8 cellular contexts compared by ENCODE assay signal in the genomic region with DNA sequence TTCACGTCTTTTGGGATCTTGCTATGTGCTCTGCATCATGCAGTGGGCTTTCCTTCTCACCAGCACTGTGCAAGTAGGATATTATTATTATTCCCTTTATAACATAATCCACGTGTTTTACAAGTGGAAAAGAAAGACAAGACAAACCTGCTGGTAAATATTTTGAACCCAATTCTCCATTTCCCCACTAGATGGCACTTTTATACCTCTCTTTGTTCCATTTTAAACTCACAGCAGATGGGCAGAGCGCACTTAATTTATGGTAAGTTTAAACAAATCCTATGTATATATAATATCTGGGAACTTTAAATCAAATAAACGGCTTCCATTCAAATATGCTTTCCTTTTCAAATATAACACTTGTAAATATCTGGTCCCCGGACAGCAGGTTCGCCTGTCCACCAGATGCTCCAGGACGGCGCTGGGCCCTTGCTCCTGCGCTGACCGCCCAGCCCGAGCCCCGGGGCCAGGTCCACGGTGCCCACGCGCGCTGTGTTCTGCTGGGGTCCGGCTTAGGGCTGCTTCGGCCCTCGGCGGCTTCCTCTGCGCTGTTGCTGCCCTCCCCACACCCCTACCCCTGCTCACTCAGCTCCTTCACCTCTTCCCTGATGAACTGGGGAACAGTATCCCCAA. TPM values are rescaled to one million over a fixed set of nuclear protein-coding genes. Genes with fewer than 3 reads are reported as not detected.
A peak's percentile ranks its signal among the peaks of the same experiment; 100 is the strongest.
DNase-seq lines count a peak whose midpoint lies in the region; ATAC-seq, FAIRE-seq and TF ChIP-seq lines count a peak whose summit lies in the region.

No MANE protein-coding gene starts in this region.

- TF ChIP-seq POLR2A in HepG2 (IDR thresholded peaks at IDR 0.05; ENCODE audit: insufficient read depth in 1 of 2, low read depth in 2 of 2, low read length in 2 of 2) (no peak), GM12892 (IDR thresholded peaks at IDR 0.05; ENCODE audit: low read depth, low read length) (no peak)

- no peaks in the 10 kb centered on the region for H3K27me3 ChIP-seq in BJ (ENCODE audit: control insufficient read depth, insufficient read depth, low read length)
- peaks cover 0 to 9% of the 10 kb centered on the region in 2 experiments; a peak in 1 of 5 replicates for H3K27me3 ChIP-seq in HepG2 (ENCODE audit: control insufficient read depth in 1 of 2, insufficient read depth in 2 of 2, low read length in 2 of 2)

- H3K36me3 ChIP-seq in BJ (ENCODE audit: control insufficient read depth, insufficient read depth, low read length) (no peaks in the 10 kb centered on the region), HepG2 (replicated peaks in 1 of 2; ENCODE audit: control insufficient read depth in 1 of 2, insufficient read depth in 2 of 2, low read length in 2 of 2) (no peaks in the 10 kb centered on the region)

- in situ Hi-C loops in T47D (cut with HindIII; ENCODE audit: low pct_unique_long_range_greater_than_20kb, low sequenced_read_pairs) = no loop called here
- in situ Hi-C loops in HepG2 (cut with HindIII; ENCODE audit: extremely low pct_ligation_motif_present, low pct_unique_long_range_greater_than_20kb) = no loop called here

- H2AFZ ChIP-seq in HepG2 (ENCODE audit: low read length) = no peak overlapping the region

- TF ChIP-seq RAD21 in HepG2 (CRISPR knock-in tag; IDR thresholded peaks at IDR 0.05) = peak; percentile 55; the same call in 1 of the 2 replicates

- intact Hi-C loops in HepG2 (cut with micrococcal nuclease; ENCODE audit: unreplicated experiment) = loop anchor here (1.0 to 10.0 kb wide), 3 partner anchors 257 to 428 kb away; partner anchors contain the start of gene FAT1

- peaks cover 6% of the 10 kb centered on the region; the same call in 1 of the 2 replicates for H3K4me1 ChIP-seq in HepG2 (ENCODE audit: insufficient read depth, low read length)

- 34% methylated on average over 19 of the region's 21 CpGs for WGBS in HepG2 (ENCODE audit: low lambda C conversion rate)

- H3K27ac ChIP-seq in HepG2 (ENCODE audit: extremely low read length, insufficient read depth, low read length) = no peak overlapping the region

- TF ChIP-seq CTCF in BJ (IDR thresholded peaks at IDR 0.05; ENCODE audit: insufficient read depth, low read depth, low read length) (peak; percentile 59), HepG2 (CRISPR knock-in tag; IDR thresholded peaks at IDR 0.05) (peak; percentile 71)

- H3K9me3 ChIP-seq in HepG2 (ENCODE audit: low read length) = no peaks in the 10 kb centered on the region

- ATAC-seq in GM18858 (IDR thresholded peaks at IDR 0.05; ENCODE audit: unreplicated experiment) (peak; percentile 40), HepG2 (peak; percentile 24; the same call in 2 of the 3 replicates)
- ATAC-seq in stimulated activated naive CD8-positive, alpha-beta T cell treated with anti-CD3 and anti-CD28 coated beads, Interleukin-15, Interleukin-2, amounts not matched to agents 100 U/mL and 50 U/mL, for 24 hours = no peak

- CTCF ChIA-PET in BJ (lab: Yijun Ruan, JAX) = interaction anchor here (1.5 kb wide), 1 partner anchor 290 kb away, joined by 9 read pairs; no protein-coding TSS in a partner anchor
- CTCF ChIA-PET in HepG2 (lab: Yijun Ruan, JAX; ENCODE audit: low intra/inter-chr PET ratio, low total read pairs) = interaction anchor here (2.1 kb wide), 1 partner anchor 290 kb away, joined by 20 read pairs; no protein-coding TSS in a partner anchor

- H4K20me1 ChIP-seq in HepG2 (ENCODE audit: insufficient read depth, low read length) = no peaks in the 10 kb centered on the region

- H3K79me2 ChIP-seq in HepG2 (ENCODE audit: insufficient read depth, low read length) = no peaks in the 10 kb centered on the region

- DNase-seq in BJ (ENCODE audit: low read depth) (peak; percentile 3), NCI-H2107 treated with DMSO at 0.1 percent for 48 hours (lab: John Stamatoyannopoulos, UW; ENCODE audit: unreplicated experiment) (peak; percentile 40), T47D (ENCODE audit: low read depth in 1 of 2, low spot score in 1 of 2) (peak; percentile 59 to 69), HepG2 (ENCODE audit: low spot score) (peak; percentile 32), GM12892 (ENCODE audit: insufficient read length) (no peak), T1000 (lab: John Stamatoyannopoulos, UW) (no peak)
- no peak for DNase-seq in stimulated activated naive CD8-positive, alpha-beta T cell treated with anti-CD3 and anti-CD28 coated beads, Interleukin-15, Interleukin-2, amounts not matched to agents 100 U/mL and 50 U/mL, for 24 hours

- no peak for TF ChIP-seq EP300 in HepG2 (IDR thresholded peaks at IDR 0.05; ENCODE audit: low read depth in 2 of 2, low read length in 2 of 2)
- no peak for TF ChIP-seq EP300 in HepG2 (CRISPR knock-in tag; IDR thresholded peaks at IDR 0.05; ENCODE audit: borderline replicate concordance)

- no peak overlapping the region for H3K4me2 ChIP-seq in HepG2 (ENCODE audit: low read depth, low read length)

- BruUV-seq in HepG2 (replicated peaks; lab: Mats Ljungman, UMichigan) = no TSS peak

- POLR2A ChIA-PET in BJ (lab: Charles Lee) (no interaction called here), HepG2 (lab: Yijun Ruan, JAX) (interaction anchor here (1.6 kb wide), 1 partner anchor 32 kb away, joined by 3 read pairs; no protein-coding TSS in a partner anchor)

- H3K4me3 ChIP-seq in BJ (ENCODE audit: low read depth, low read length) = no peak overlapping the region
- H3K4me3 ChIP-seq in HepG2 (replicated peaks in 1 of 3; ENCODE audit: insufficient read depth in 1 of 3, low read depth in 2 of 3, low read length in 3 of 3) = no peak overlapping the region

- H3K9ac ChIP-seq in HepG2 (ENCODE audit: insufficient read depth, low read depth, low read length) = no peak overlapping the region

- FAIRE-seq in HepG2 (lab: Jason Lieb, UNC) (peak; percentile 67), GM12892 (lab: Jason Lieb, UNC) (no peak)

TF ChIP-seq in HepG2, 621 proteins besides CTCF, POLR2A, EP300 and RAD21:
- TF ChIP-seq STAG1 (CRISPR knock-in tag; IDR thresholded peaks at IDR 0.05) = peak; percentile 83
- no peak for TF ChIP-seq DNMT3B (CRISPR knock-in tag; conservative IDR thresholded peaks at IDR 0.05)
- TF ChIP-seq SMC3 (IDR thresholded peaks at IDR 0.05; ENCODE audit: low read length) = peak; percentile 71; the same call in 1 of the 2 replicates
- TF ChIP-seq, protein P1, sequence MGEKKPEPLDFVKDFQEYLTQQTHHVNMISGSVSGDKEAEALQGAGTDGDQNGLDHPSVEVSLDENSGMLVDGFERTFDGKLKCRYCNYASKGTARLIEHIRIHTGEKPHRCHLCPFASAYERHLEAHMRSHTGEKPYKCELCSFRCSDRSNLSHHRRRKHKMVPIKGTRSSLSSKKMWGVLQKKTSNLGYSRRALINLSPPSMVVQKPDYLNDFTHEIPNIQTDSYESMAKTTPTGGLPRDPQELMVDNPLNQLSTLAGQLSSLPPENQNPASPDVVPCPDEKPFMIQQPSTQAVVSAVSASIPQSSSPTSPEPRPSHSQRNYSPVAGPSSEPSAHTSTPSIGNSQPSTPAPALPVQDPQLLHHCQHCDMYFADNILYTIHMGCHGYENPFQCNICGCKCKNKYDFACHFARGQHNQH (CRISPR knock-in tag; IDR thresholded peaks at IDR 0.05) = no peak
- TF ChIP-seq CAMTA2 (CRISPR knock-in tag; IDR thresholded peaks at IDR 0.05; ENCODE audit: borderline replicate concordance) = no peak
- no peak for TF ChIP-seq DR1 (CRISPR knock-in tag; IDR thresholded peaks at IDR 0.05)
TF ChIP-seq in HepG2: peak in this region for 2.

RNA-seq across cellular contexts. Expression of gene F11, which starts 31.1 kb away (rescaled TPM):
- polyA plus RNA-seq in BJ (2011; rRNA removed) = not detected in 2 replicates
- not detected in 2 replicates for polyA minus RNA-seq in BJ (2011; rRNA and poly(A)+ RNA removed)
- total RNA-seq in HepG2 (2016; rRNA removed; fragmentation: Illumina TruSeq; extraction: Trizol) = 27.6 and 58.0 TPM in 2 replicates
- 7.0 and 7.4 TPM in 2 replicates for total RNA-seq in HepG2 (2016; cell fraction: cytosol; rRNA removed; fragmentation: Illumina TruSeq; extraction: Trizol; ENCODE audit: low read depth)
- total RNA-seq in HepG2 (2016; cell fraction: insoluble cytoplasmic fraction; rRNA removed; fragmentation: Illumina TruSeq; extraction: Trizol) = 25.4 and 56.7 TPM in 2 replicates
- 11.6 and 12.3 TPM in 2 replicates for total RNA-seq in HepG2 (2016; cell fraction: membrane; rRNA removed; fragmentation: Illumina TruSeq; extraction: Trizol)
- 72.8 and 74.4 TPM in 2 replicates for total RNA-seq in HepG2 (2016; cell fraction: nucleus; rRNA removed; fragmentation: Illumina TruSeq; extraction: Trizol)
- 35.1 and 48.7 TPM in 2 replicates for polyA plus RNA-seq in HepG2 (2011; rRNA removed)
- 18.9 and 37.4 TPM in 2 replicates for polyA plus RNA-seq in HepG2 (2011; cell fraction: cytosol; rRNA removed)
- polyA plus RNA-seq in HepG2 (2011; cell fraction: nucleus; rRNA removed) = 73.5 and 117 TPM in 2 replicates
- polyA plus RNA-seq in HepG2 (2012) = 46.7 and 65.0 TPM in 2 replicates
- polyA plus RNA-seq in HepG2 (2016; cell fraction: cytosol; fragmentation: Illumina TruSeq; extraction: Trizol; ENCODE audit: low read depth) = 4.0 and 4.8 TPM in 2 replicates
- polyA plus RNA-seq in HepG2 (2016; cell fraction: insoluble cytoplasmic fraction; fragmentation: Illumina TruSeq; extraction: Trizol; ENCODE audit: low read depth) = 21.2 and 23.4 TPM in 2 replicates
- polyA plus RNA-seq in HepG2 (2016; cell fraction: membrane; fragmentation: Illumina TruSeq; extraction: Trizol; ENCODE audit: low read depth) = 6.0 and 7.5 TPM in 2 replicates
- polyA plus RNA-seq in HepG2 (2016; cell fraction: nucleus; fragmentation: Illumina TruSeq; extraction: Trizol; ENCODE audit: insufficient read depth, low read depth) = 107 and 113 TPM in 2 replicates
- 18.4 TPM in 1 of 2 replicates, not detected in the other for polyA minus RNA-seq in HepG2 (2011; rRNA and poly(A)+ RNA removed; ENCODE audit: low replicate concordance)
- 13.9 and 27.5 TPM in 2 replicates for polyA minus RNA-seq in HepG2 (2011; cell fraction: cytosol; rRNA and poly(A)+ RNA removed)
- 74.5 and 137 TPM in 2 replicates for polyA minus RNA-seq in HepG2 (2011; cell fraction: nucleus; rRNA and poly(A)+ RNA removed)
- not detected for polyA plus RNA-seq in GM12892 (2012; ENCODE audit: missing spikeins)

Comparison
In these comparisons a context has a peak if more than half of its experiments do, and no peak if none do; other contexts are left out.
1. DNase-seq: peak in BJ (single experiment), NCI-H2107 treated with DMSO at 0.1 percent for 48 hours (single experiment), T47D (2 of 2) and HepG2 (single experiment); none in stimulated activated naive CD8-positive, alpha-beta T cell treated with anti-CD3 and anti-CD28 coated beads, Interleukin-15, Interleukin-2, amounts not matched to agents 100 U/mL and 50 U/mL, for 24 hours (single experiment), GM12892 (single experiment) and T1000 (single experiment).